Comparison of ENCODE assay signal across 12 cellular contexts in the genomic region with DNA sequence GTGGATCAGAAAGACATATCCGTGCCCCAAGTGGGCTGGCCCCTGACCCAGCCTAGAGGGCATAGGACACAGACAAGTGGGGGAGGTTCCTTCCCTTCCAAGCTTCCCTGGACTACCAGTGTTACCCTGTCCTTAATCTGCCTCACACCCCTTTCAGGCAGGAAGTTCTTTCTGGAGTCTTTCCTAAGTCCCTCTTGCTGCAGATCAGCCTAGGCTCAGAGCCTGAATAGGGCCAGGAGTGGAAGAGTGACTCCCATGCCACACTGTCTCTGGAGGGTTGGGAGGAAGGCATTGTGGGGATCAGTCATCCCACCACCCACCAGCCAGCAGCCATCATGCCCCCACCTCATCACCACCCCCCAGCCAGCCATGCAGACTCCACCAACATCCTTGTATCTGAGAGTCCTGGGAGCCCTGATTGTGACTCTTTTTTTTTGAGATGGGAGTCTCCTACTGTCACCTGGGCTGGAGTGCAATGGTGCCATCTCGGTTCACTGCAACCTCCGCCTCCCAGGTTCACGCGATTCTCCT.
"Had no signal": no experiment of that assay in that cellular context is flagged by ENCODE, and none has a peak within 500 bp of the region (broad histone marks: within the 10 kb centered on the region; RNA-seq: fewer than 3 reads in every experiment).

No MANE protein-coding gene starts in this region.

- H3K27ac ChIP-seq: ovary, thyroid gland, vagina had no signal

- H3K9me3 ChIP-seq: ovary, thyroid gland, vagina had no signal

- H3K4me3 ChIP-seq: ovary, thyroid gland, vagina had no signal

- ATAC-seq: activated CD8-positive, alpha-beta T cell treated with anti-CD3 and anti-CD28 coated beads, Interleukin-2, amount 10 ng/mL, durations not matched to agents 7 days and 5 days; stimulated activated naive B cell treated with anti-CD40 and anti-IgM and Interleukin-4, amounts not matched to agents 10 μg/mL and 1 μg/mL and 100 μg/mL, for 72 hours; WTC11 had no signal

- H3K36me3 ChIP-seq: ovary, thyroid gland, vagina had no signal

- DNase-seq: activated CD4-positive, alpha-beta T cell treated with anti-CD3 and anti-CD28 coated beads, Interleukin-2, amount 10 ng/mL, durations not matched to agents 24 days and 14 days; activated CD8-positive, alpha-beta T cell treated with anti-CD3 and anti-CD28 coated beads, Interleukin-2, amount 10 ng/mL, durations not matched to agents 7 days and 5 days; activated naive CD4-positive, alpha-beta T cell treated with anti-CD3 and anti-CD28 coated beads for 36 hours; effector CD4-positive, alpha-beta T cell; foreskin melanocyte; kidney glomerular epithelial cell; mesendoderm; stimulated activated naive B cell treated with anti-CD40 and anti-IgM and Interleukin-4, amounts not matched to agents 10 μg/mL and 1 μg/mL and 100 μg/mL, for 72 hours; thyroid gland had no signal
